ENCODE assay signal across 9 cellular contexts in the genomic region with DNA sequence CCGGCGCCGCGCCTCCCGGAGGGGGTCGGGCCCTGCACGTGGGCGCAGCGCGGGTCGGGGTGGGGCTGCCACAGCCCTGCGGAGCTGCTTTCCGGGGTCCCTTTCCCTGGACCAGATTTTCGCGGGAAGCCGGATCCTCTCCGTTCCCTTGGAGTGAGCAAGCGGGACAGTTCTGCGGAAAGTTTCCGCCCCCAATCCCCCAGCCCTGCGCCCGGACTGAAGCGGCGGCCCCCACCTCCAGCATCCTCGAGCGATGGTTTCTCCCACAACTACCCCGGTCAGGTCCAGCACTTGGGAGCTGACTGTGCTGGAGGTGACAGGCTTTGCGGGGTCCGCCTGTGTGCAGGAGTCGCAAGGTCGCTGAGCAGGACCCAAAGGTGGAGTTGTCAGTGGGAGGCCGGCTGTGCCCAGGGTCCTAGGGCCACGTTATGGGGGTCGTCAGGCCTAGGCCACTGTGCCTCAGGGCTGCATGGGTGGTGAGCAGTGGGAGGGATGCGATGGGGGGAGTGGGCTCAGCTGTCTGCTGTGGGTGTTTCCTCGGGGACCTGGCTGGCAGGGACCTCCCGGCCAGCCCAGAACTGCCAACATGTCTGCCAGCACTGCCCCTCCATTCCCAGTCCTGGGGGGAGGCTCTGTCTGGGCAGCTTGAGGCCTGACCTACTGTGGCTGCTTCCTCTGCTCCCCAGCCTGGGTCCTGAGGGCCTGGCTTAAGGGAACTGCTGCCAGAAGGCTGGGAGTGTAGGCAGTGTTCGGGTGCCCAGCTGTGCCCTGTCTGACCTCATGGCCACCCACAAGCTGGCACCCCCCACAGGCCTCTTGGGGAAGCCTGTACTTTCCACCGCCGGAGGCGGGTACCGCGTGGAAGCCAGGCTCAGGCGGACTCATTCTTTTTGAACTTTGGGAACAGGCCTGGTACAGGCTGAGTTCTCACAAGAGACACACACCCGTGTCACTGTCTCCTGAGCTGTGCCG. TPM values are rescaled to one million over a fixed set of nuclear protein-coding genes. Genes with fewer than 3 reads are reported as not detected.
DNase-seq lines count a peak whose midpoint lies in the region; FAIRE-seq and TF ChIP-seq lines count a peak whose summit lies in the region.
"Had no signal": no experiment of that assay in that cellular context is flagged by ENCODE, and none has a peak within 500 bp of the region (broad histone marks: within the 10 kb centered on the region; RNA-seq: fewer than 3 reads in every experiment).

No MANE protein-coding gene starts in this region.

- H3K9me3 ChIP-seq in GM23248 (ENCODE audit: low read depth) (no peaks in the 10 kb centered on the region), astrocyte (ENCODE audit: insufficient read depth, low read depth, low read length) (no peaks in the 10 kb centered on the region)
- H3K9me3 ChIP-seq: body of pancreas had no signal

- H3K27me3 Mint-ChIP-seq in astrocyte (ENCODE audit: low read depth, unreplicated experiment), result no peaks in the 10 kb centered on the region

- in situ Hi-C loops in GM23248 (cut with MboI), result no loop called here

- H3K79me2 ChIP-seq in GM23248 (ENCODE audit: insufficient read depth), result peaks cover 78% of the 10 kb centered on the region
- H3K79me2 ChIP-seq in astrocyte (ENCODE audit: insufficient read depth, low read length), result peaks cover 42% of the 10 kb centered on the region

- peaks cover 23% of the 10 kb centered on the region for H3K4me1 Mint-ChIP-seq in astrocyte (ENCODE audit: low read depth, unreplicated experiment)

- H4K20me1 ChIP-seq in GM23248 (ENCODE audit: insufficient read depth) (no peaks in the 10 kb centered on the region), astrocyte (ENCODE audit: insufficient read depth, low read length) (peaks cover 36% of the 10 kb centered on the region)

- peaks cover 4% of the 10 kb centered on the region for H3K36me3 Mint-ChIP-seq in astrocyte (ENCODE audit: low read depth, unreplicated experiment)

- no peak for FAIRE-seq in astrocyte (lab: Jason Lieb, UNC)

- H3K9me2 ChIP-seq in GM23248 (ENCODE audit: insufficient read depth), result no peaks in the 10 kb centered on the region

- TF ChIP-seq CTCF in astrocyte (IDR thresholded peaks at IDR 0.05; ENCODE audit: insufficient read depth, low read depth, low read length), result no peak

- H3K4me3 Mint-ChIP-seq in astrocyte (ENCODE audit: unreplicated experiment), result peak overlapping the region; percentile 84

- peaks cover 23% of the 10 kb centered on the region for H3F3A ChIP-seq in GM23248 (ENCODE audit: insufficient read depth)

- no peaks in the 10 kb centered on the region for H3K27me3 ChIP-seq in GM23248 (replicated peaks; ENCODE audit: insufficient read depth)
- H3K27me3 ChIP-seq in astrocyte (ENCODE audit: insufficient read depth, low read length), result no peaks in the 10 kb centered on the region
- H3K27me3 ChIP-seq: body of pancreas had no signal

- peaks cover 65% of the 10 kb centered on the region for H3K4me1 ChIP-seq in GM23248 (ENCODE audit: insufficient read depth)
- peaks cover 38% of the 10 kb centered on the region for H3K4me1 ChIP-seq in astrocyte (ENCODE audit: insufficient read depth, low read length)

- no peak overlapping the region for H3K27ac Mint-ChIP-seq in astrocyte (ENCODE audit: unreplicated experiment)

- H2AFZ ChIP-seq in GM23248 (peak overlapping the region; percentile 31), astrocyte (ENCODE audit: low read depth, low read length) (peak overlapping the region; percentile 72)

- H3K36me3 ChIP-seq in GM23248 (ENCODE audit: low read depth) (no peaks in the 10 kb centered on the region), astrocyte (ENCODE audit: insufficient read depth, low read length) (no peaks in the 10 kb centered on the region)

- H3K4me3 ChIP-seq in GM08714 (ENCODE audit: low read length) (peak overlapping the region; percentile 93; the same call in 1 of the 2 replicates), GM23248 (peak overlapping the region; percentile 80), astrocyte (ENCODE audit: insufficient read depth, low read depth, low read length) (peak overlapping the region; percentile 86)

- H3K4me2 ChIP-seq in GM23248 (ENCODE audit: unreplicated experiment), result peak overlapping the region; percentile 93
- peak overlapping the region; percentile 95 for H3K4me2 ChIP-seq in astrocyte (ENCODE audit: low read length)

- H3K9me3 Mint-ChIP-seq in astrocyte (ENCODE audit: unreplicated experiment), result no peaks in the 10 kb centered on the region

- H3K27ac ChIP-seq in GM23248 (peak overlapping the region; percentile 95), astrocyte (ENCODE audit: low read depth, low read length) (no peak overlapping the region)

- WGBS in GM23248 (ENCODE audit: low coverage in 1 of 2, low lambda C conversion rate in 2 of 2, missing lambda C conversion rate in 2 of 2), 2 experiments, result 0 to 2% methylated on average over 26 to 33 of the region's 46 CpGs

- DNase-seq in GM23248, result peak; percentile 81
- peak; percentile 9 for DNase-seq in NAMALWA (ENCODE audit: low spot score)
- no peak for DNase-seq in astrocyte (ENCODE audit: low read depth)
- DNase-seq in hippocampal formation (lab: John Stamatoyannopoulos, UW), result peak; percentile 63 to 81
- peak; percentile 92 for DNase-seq in putamen (ENCODE audit: low spot score)
- no peak for DNase-seq in NCI-H2029 (lab: John Stamatoyannopoulos, UW)
- no peak for DNase-seq in NCI-H2081 (lab: John Stamatoyannopoulos, UW)

- H3K9ac ChIP-seq in GM23248, result peak overlapping the region; percentile 89
- peak overlapping the region; percentile 90 for H3K9ac ChIP-seq in astrocyte (ENCODE audit: low read length)

RNA-seq across cellular contexts. Expression of gene ST3GAL4, which starts 0.7 kb away (rescaled TPM):
- total RNA-seq in GM23248 (2014; rRNA removed; shearing (Covaris generic)), result 26.7 and 53.3 TPM in 2 replicates
- 27.3 and 30.5 TPM in 2 replicates for polyA plus RNA-seq in GM23248 (2016; fragmentation: Nextera tagmentation; extraction: Ambion mirVana)
- total RNA-seq in astrocyte, result 12.2 and 14.1 TPM in 2 replicates

RNA-seq across cellular contexts. Expression of gene DCPS, which starts 52.4 kb away (rescaled TPM):
- 12.1 and 12.4 TPM in 2 replicates for total RNA-seq in GM23248 (2014; rRNA removed; shearing (Covaris generic))
- 26.1 and 30.1 TPM in 2 replicates for polyA plus RNA-seq in GM23248 (2016; fragmentation: Nextera tagmentation; extraction: Ambion mirVana)
- total RNA-seq in astrocyte, result 11.3 and 14.0 TPM in 2 replicates

Comparison
In these comparisons a context has a peak if more than half of its experiments do, and no peak if none do; other contexts are left out.
1. DNase-seq: peak in GM23248 (single experiment), NAMALWA (single experiment), hippocampal formation (2 of 2) and putamen (single experiment); none in astrocyte (single experiment), NCI-H2029 (single experiment) and NCI-H2081 (0 of 2).
2. Peak in every context shown above with its lines, with median percentiles within 50 percentile points of each other: H3K4me3 ChIP-seq.